25 cellular contexts compared by ENCODE assay signal in genomic region chr13:111951982-111952565, GRCh38.
DNase-seq lines count a peak whose midpoint lies in the region; ATAC-seq and TF ChIP-seq lines count a peak whose summit lies in the region.
"Had no signal": no experiment of that assay in that cellular context is flagged by ENCODE, and none has a peak within 500 bp of the region (broad histone marks: within the 10 kb centered on the region; RNA-seq: fewer than 3 reads in every experiment).

No MANE protein-coding gene starts in this region.

- no peak overlapping the region for H3K27ac Mint-ChIP-seq in H9
- no peak overlapping the region for H3K27ac Mint-ChIP-seq in activated T-helper 2 cell treated with anti-CD3 and anti-CD28 coated beads, Interferon-gamma antibody, Interleukin-2, Interleukin-4, amounts not matched to agents 10 μg/mL and 5 μg/mL and 100 μg/mL, durations not matched to agents 14 hours and 24 hours and 36 hours
- H3K27ac Mint-ChIP-seq: HFFc6 had no signal

- H3K4ac ChIP-seq in H9 (ENCODE audit: low read depth, low read length), result no peak overlapping the region

- H4K91ac ChIP-seq in H9 (ENCODE audit: insufficient read length, low read depth, low read length), result no peak overlapping the region

- no peak overlapping the region for H3K18ac ChIP-seq in H9 (ENCODE audit: insufficient read length, low read depth, low read length)

- H3K27me3 ChIP-seq in H9 (ENCODE audit: insufficient read depth, low read length), result no peaks in the 10 kb centered on the region
- peaks cover 0 to 58% (median 0%) of the 10 kb centered on the region in 3 donors for H3K27me3 ChIP-seq in stomach

- no peak for TF ChIP-seq CTCF in H9 (conservative IDR thresholded peaks at IDR 0.05)
- no peak for TF ChIP-seq CTCF in stomach (IDR thresholded peaks at IDR 0.05)

- no peak overlapping the region for H2AK5ac ChIP-seq in H9 (ENCODE audit: insufficient read length, low read length)

- no peak overlapping the region for H3K9ac ChIP-seq in H9 (ENCODE audit: extremely low read depth, insufficient read length, low read length)

- peaks cover 10% of the 10 kb centered on the region for H3K9me3 ChIP-seq in H9 (ENCODE audit: control insufficient read depth, low read depth, low read length)
- peaks cover 5 to 32% (median 24%) of the 10 kb centered on the region in 4 donors for H3K9me3 ChIP-seq in stomach

- H2BK15ac ChIP-seq in H9 (ENCODE audit: low read depth, low read length), result no peak overlapping the region

- H3K36me3 ChIP-seq in stomach, result no peaks in the 10 kb centered on the region

- no peak overlapping the region for H3K4me2 ChIP-seq in H9 (ENCODE audit: insufficient read depth, insufficient read length, low read length)
- H3K4me2 ChIP-seq: PC-9 had no signal

- H4K20me1 ChIP-seq in H9 (ENCODE audit: control insufficient read depth, insufficient read depth, insufficient read length), result no peaks in the 10 kb centered on the region

- H2AFZ ChIP-seq in H9 (ENCODE audit: low read length), result no peak overlapping the region
- H2AFZ ChIP-seq: PC-9 had no signal

- H2BK12ac ChIP-seq in H9 (ENCODE audit: insufficient read length, low read depth, low read length), result no peak overlapping the region

- H3K27ac ChIP-seq in H9 (ENCODE audit: insufficient read length, low read depth, low read length) (no peak overlapping the region), stomach (no peak overlapping the region)
- H3K27ac ChIP-seq: HL-60, PC-9, RWPE1 had no signal

- H4K8ac ChIP-seq in H9 (replicated peaks; ENCODE audit: insufficient read length, low read depth, low read length), result no peak overlapping the region

- H3K27me3 Mint-ChIP-seq in H9 (ENCODE audit: low read depth), result peaks cover 34% of the 10 kb centered on the region
- H3K27me3 Mint-ChIP-seq in activated T-helper 2 cell treated with anti-CD3 and anti-CD28 coated beads, Interferon-gamma antibody, Interleukin-2, Interleukin-4, amounts not matched to agents 10 μg/mL and 5 μg/mL and 100 μg/mL, durations not matched to agents 14 hours and 24 hours and 36 hours (ENCODE audit: low read depth), result no peaks in the 10 kb centered on the region

- TF ChIP-seq POLR2A in stomach (IDR thresholded peaks at IDR 0.05), result no peak

- no peaks in the 10 kb centered on the region for H3K23me2 ChIP-seq in H9 (ENCODE audit: insufficient read length, low read depth, low read length, poor library complexity, severe bottlenecking)

- H3K4me3 Mint-ChIP-seq in H9, result no peak overlapping the region
- no peak overlapping the region for H3K4me3 Mint-ChIP-seq in activated T-helper 2 cell treated with anti-CD3 and anti-CD28 coated beads, Interferon-gamma antibody, Interleukin-2, Interleukin-4, amounts not matched to agents 10 μg/mL and 5 μg/mL and 100 μg/mL, durations not matched to agents 14 hours and 24 hours and 36 hours (ENCODE audit: low read depth)
- H3K4me3 Mint-ChIP-seq: CD14-positive monocyte, HFFc6 had no signal

- H3K4me1 ChIP-seq in H9 (ENCODE audit: insufficient read depth, low read length), result no peaks in the 10 kb centered on the region
- H3K4me1 ChIP-seq in stomach, result no peaks in the 10 kb centered on the region

- peaks cover 11 to 14% of the 10 kb centered on the region in 2 experiments for H3K4me1 Mint-ChIP-seq in H9
- no peaks in the 10 kb centered on the region for H3K4me1 Mint-ChIP-seq in activated T-helper 2 cell treated with anti-CD3 and anti-CD28 coated beads, Interferon-gamma antibody, Interleukin-2, Interleukin-4, amounts not matched to agents 10 μg/mL and 5 μg/mL and 100 μg/mL, durations not matched to agents 14 hours and 24 hours and 36 hours (ENCODE audit: low read depth)
- H3K4me1 Mint-ChIP-seq: CD14-positive monocyte had no signal

- no peak overlapping the region for H2BK5ac ChIP-seq in H9 (ENCODE audit: insufficient read length, low read length)

- no peak overlapping the region for H3T11ph ChIP-seq in H9 (ENCODE audit: low read length)

- no peak overlapping the region for H4K5ac ChIP-seq in H9 (ENCODE audit: insufficient read length, low read depth, low read length)

- TF ChIP-seq EP300 in stomach (IDR thresholded peaks at IDR 0.05), result no peak

- no peak for ATAC-seq in HG03280 (IDR thresholded peaks at IDR 0.05; ENCODE audit: unreplicated experiment)
- ATAC-seq: HepG2 had no signal

- DNase-seq in activated CD8-positive, alpha-beta memory T cell treated with anti-CD3 and anti-CD28 coated beads for 24 hours, result peak; percentile 21
- DNase-seq in activated CD8-positive, alpha-beta memory T cell treated with anti-CD3 and anti-CD28 coated beads, Interleukin-2, amount 50 U/mL, for 4 hours, result no peak
- DNase-seq in H9 (peak; percentile 16), islet precursor cell (peak; percentile 38), stomach (peak; percentile 14), NCI-H345 treated with DMSO at 0.1 percent for 48 hours (lab: John Stamatoyannopoulos, UW; ENCODE audit: unreplicated experiment) (no peak)
- no peak for DNase-seq in activated T-helper 2 cell treated with anti-CD3 and anti-CD28 coated beads, Interferon-gamma antibody, Interleukin-2, Interleukin-4, amounts not matched to agents 10 μg/mL and 5 μg/mL and 100 μg/mL, durations not matched to agents 14 hours and 24 hours and 36 hours (ENCODE audit: low spot score)
- DNase-seq: AML-193, EL, GF-D8, HFFc6, KBM-7, MM.1S, NCI-H1048, NCI-H1417 treated with DMSO at 0.1 percent for 48 hours, NCI-H187, NCI-H2107, NCI-H69, PC-9, SHP77 treated with DMSO at 0.1 percent for 48 hours had no signal

- H3K4me3 ChIP-seq in stomach, result no peak overlapping the region
- H3K4me3 ChIP-seq: PC-9 had no signal

- H2BK20ac ChIP-seq in H9 (ENCODE audit: low read depth, low read length, poor library complexity, severe bottlenecking), result no peak overlapping the region

- no CpG with 5 or more reads among the region's 14 CpGs for whole genome bisulfite sequencing in H9 (ENCODE audit: extremely low coverage, insufficient read length, low lambda C conversion rate)
- 78 to 86% (median 81%) methylated on average over 14 of the region's 14 CpGs for WGBS in stomach, 5 donors

- no peak overlapping the region for H3K23ac ChIP-seq in H9 (ENCODE audit: insufficient read length, low read depth, low read length)

- H3K36me3 Mint-ChIP-seq in H9 (ENCODE audit: insufficient read depth in 1 of 3, low read depth in 3 of 3), result peaks cover 3 to 5% (median 5%) of the 10 kb centered on the region in 3 experiments; a peak in 6 of 7 replicates
- no peaks in the 10 kb centered on the region for H3K36me3 Mint-ChIP-seq in activated T-helper 2 cell treated with anti-CD3 and anti-CD28 coated beads, Interferon-gamma antibody, Interleukin-2, Interleukin-4, amounts not matched to agents 10 μg/mL and 5 μg/mL and 100 μg/mL, durations not matched to agents 14 hours and 24 hours and 36 hours (ENCODE audit: low read depth)
- H3K36me3 Mint-ChIP-seq: CD14-positive monocyte had no signal

- intact Hi-C loops in stomach (cut with DNase I; ENCODE audit: low total_unique reads), result no loop called here
- intact Hi-C loops in activated T-helper 2 cell treated with anti-CD3 and anti-CD28 coated beads, Interferon-gamma antibody, Interleukin-2, Interleukin-4, amounts not matched to agents 10 μg/mL and 5 μg/mL and 100 μg/mL, durations not matched to agents 14 hours and 24 hours and 36 hours (cut with micrococcal nuclease), result no loop called here

- no peak overlapping the region for H3K56ac ChIP-seq in H9 (ENCODE audit: insufficient read length, low read depth, low read length)

- peaks cover 16 to 18% of the 10 kb centered on the region in 2 experiments for H3K9me3 Mint-ChIP-seq in H9
- no peaks in the 10 kb centered on the region for H3K9me3 Mint-ChIP-seq in activated T-helper 2 cell treated with anti-CD3 and anti-CD28 coated beads, Interferon-gamma antibody, Interleukin-2, Interleukin-4, amounts not matched to agents 10 μg/mL and 5 μg/mL and 100 μg/mL, durations not matched to agents 14 hours and 24 hours and 36 hours

- H3K79me2 ChIP-seq in H9 (ENCODE audit: insufficient read depth, low read length), result no peaks in the 10 kb centered on the region

- H2BK120ac ChIP-seq in H9 (ENCODE audit: low read depth, low read length, poor library complexity, severe bottlenecking), result no peak overlapping the region

- H3K79me1 ChIP-seq in H9 (ENCODE audit: insufficient read depth, low read depth, low read length, poor library complexity, severe bottlenecking), result no peaks in the 10 kb centered on the region

- no peak overlapping the region for H3K14ac ChIP-seq in H9 (ENCODE audit: insufficient read depth, low read length)

Comparison
In these comparisons a context has a peak if more than half of its experiments do, and no peak if none do; other contexts are left out.
1. DNase-seq: peak in activated CD8-positive, alpha-beta memory T cell treated with anti-CD3 and anti-CD28 coated beads for 24 hours (single experiment), H9 (single experiment), islet precursor cell (single experiment) and stomach (single experiment); none in activated CD8-positive, alpha-beta memory T cell treated with anti-CD3 and anti-CD28 coated beads, Interleukin-2, amount 50 U/mL, for 4 hours (single experiment), NCI-H345 treated with DMSO at 0.1 percent for 48 hours (single experiment) and activated T-helper 2 cell treated with anti-CD3 and anti-CD28 coated beads, Interferon-gamma antibody, Interleukin-2, Interleukin-4, amounts not matched to agents 10 μg/mL and 5 μg/mL and 100 μg/mL, durations not matched to agents 14 hours and 24 hours and 36 hours (single experiment).